In the genomic region with DNA sequence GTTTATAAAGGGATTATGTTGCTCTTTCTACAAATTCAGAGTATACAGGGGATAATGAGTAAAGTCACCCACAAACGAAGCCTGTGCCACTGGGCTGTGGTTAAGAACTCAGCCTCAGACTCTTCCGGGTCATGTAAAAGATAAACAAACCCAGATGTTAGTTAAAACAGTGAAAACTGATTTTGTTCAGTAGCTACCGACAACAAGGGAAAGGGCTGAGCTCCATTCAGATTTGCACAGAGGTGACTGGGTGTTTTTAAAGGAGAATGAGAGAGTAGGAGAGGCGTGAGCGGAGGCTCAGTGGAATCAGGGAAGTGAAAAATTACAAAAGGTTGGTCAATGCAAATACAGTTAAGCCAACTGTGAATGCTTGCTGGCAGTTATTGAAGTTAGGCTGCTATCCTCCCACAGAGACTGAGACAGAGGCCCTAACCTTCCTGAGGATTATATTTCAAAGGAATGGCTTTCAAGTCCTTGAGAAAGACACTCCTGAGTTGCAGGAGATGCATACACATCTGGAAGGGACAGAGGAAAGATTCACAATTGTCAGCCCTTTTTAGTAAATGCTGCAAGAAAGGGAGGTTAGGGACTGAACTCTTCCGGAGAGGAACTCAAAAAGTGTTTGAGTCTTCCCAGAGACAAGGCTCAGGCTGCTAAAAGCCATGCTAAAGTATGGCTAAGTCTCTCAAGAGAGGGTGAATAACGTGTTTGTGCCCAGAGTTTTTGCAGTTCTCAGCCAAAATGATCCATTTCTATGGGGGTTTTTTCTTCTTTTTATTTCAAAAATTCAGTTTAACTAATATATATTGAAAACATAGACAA, we compare ENCODE assay signal across 9 cellular contexts. TPM values are rescaled to one million over a fixed set of nuclear protein-coding genes. Genes with fewer than 3 reads are reported as not detected.
A peak's percentile ranks its signal among the peaks of the same experiment; 100 is the strongest.
DNase-seq lines count a peak whose midpoint lies in the region; ATAC-seq, FAIRE-seq and TF ChIP-seq lines count a peak whose summit lies in the region.
"Had no signal": no experiment of that assay in that cellular context is flagged by ENCODE, and none has a peak within 500 bp of the region (broad histone marks: within the 10 kb centered on the region; RNA-seq: fewer than 3 reads in every experiment).

No MANE protein-coding gene starts in this region.

- intact Hi-C loops in HCT116 (cut with micrococcal nuclease) = no loop called here

- H3K79me2 ChIP-seq in HCT116 (ENCODE audit: insufficient read depth, low read length) (no peaks in the 10 kb centered on the region), parathyroid adenoma (no peaks in the 10 kb centered on the region)

- H3K27me3 ChIP-seq in HCT116 (ENCODE audit: insufficient read depth, low read length) (no peaks in the 10 kb centered on the region), parathyroid adenoma (ENCODE audit: control insufficient read depth, insufficient read depth, low read length) (no peaks in the 10 kb centered on the region)

- TF ChIP-seq RAD21 in HCT116 (IDR thresholded peaks at IDR 0.05; ENCODE audit: low read depth) = no peak

- CTCF ChIA-PET in HCT116 (lab: Charles Lee) = no interaction called here

- peak overlapping the region; percentile 89 for H3K27ac ChIP-seq in HCT116 (ENCODE audit: low read depth, low read length)
- no peak overlapping the region for H3K27ac ChIP-seq in parathyroid adenoma

- FAIRE-seq in D721Med (lab: Jason Lieb, UNC) = no peak
- FAIRE-seq: A204.1 had no signal

- BruUV-seq in HCT116 (replicated peaks; lab: Mats Ljungman, UMichigan) = no TSS peak

- H3K9me3 ChIP-seq in HCT116 (ENCODE audit: control insufficient read depth in 1 of 2, insufficient read depth in 1 of 2, low read depth in 1 of 2, low read length in 2 of 2) (no peaks in the 10 kb centered on the region), parathyroid adenoma (ENCODE audit: control insufficient read depth, low read length) (no peaks in the 10 kb centered on the region)

- H3K36me3 ChIP-seq in HCT116 (ENCODE audit: control insufficient read depth in 1 of 2, insufficient read depth in 2 of 2, low read length in 2 of 2) (no peaks in the 10 kb centered on the region), parathyroid adenoma (ENCODE audit: control insufficient read depth, insufficient read depth, low read length) (no peaks in the 10 kb centered on the region)

- POLR2A ChIA-PET in HCT116 (lab: Charles Lee) = interaction anchor here (0.7 kb wide), 1 partner anchor 162 kb away, joined by 3 read pairs; no protein-coding TSS in a partner anchor

- ATAC-seq in HCT116 = peak; percentile 60

- no peaks in the 10 kb centered on the region for H3K9me2 ChIP-seq in HCT116 (ENCODE audit: insufficient read depth)

- in situ Hi-C loops in astrocyte of the spinal cord (cut with HindIII; ENCODE audit: low sequenced_read_pairs) = no loop called here

- H3K4me3 ChIP-seq in HCT116 (replicated peaks in 1 of 2; ENCODE audit: low read depth in 1 of 2, low read length in 2 of 2) (peak overlapping the region in 1 of 2 experiments; percentile 2; a peak in 1 of 4 replicates), astrocyte of the spinal cord (ENCODE audit: low read depth, low read length) (no peak overlapping the region), parathyroid adenoma (ENCODE audit: low read depth, low read length) (no peak overlapping the region)

- H3K4me2 ChIP-seq in HCT116 (ENCODE audit: low read length) (peak overlapping the region; percentile 57), parathyroid adenoma (ENCODE audit: low read length) (no peak overlapping the region)

- RAD21 ChIA-PET in HCT116 (lab: Charles Lee; ENCODE audit: low non-redundant PET in 1 of 2, low total read pairs in 2 of 2, uncharacterized antibody in 2 of 2, unreplicated experiment in 2 of 2) = no interaction called here

- no peak for TF ChIP-seq CTCF in HCT116 (IDR thresholded peaks at IDR 0.05 in 2 of 3, conservative IDR thresholded peaks at IDR 0.05 in 1 of 3; ENCODE audit: borderline replicate concordance in 1 of 3, insufficient read depth in 1 of 3, low read depth in 2 of 3, low read length in 2 of 3)
- TF ChIP-seq CTCF in astrocyte of the spinal cord (IDR thresholded peaks at IDR 0.05; ENCODE audit: low read depth, low read length) = no peak
- TF ChIP-seq CTCF in parathyroid adenoma (IDR thresholded peaks at IDR 0.05) = no peak
- TF ChIP-seq CTCF in D721Med (IDR thresholded peaks at IDR 0.05; ENCODE audit: insufficient read depth, missing control alignments) = no peak

- H2AFZ ChIP-seq in HCT116 (ENCODE audit: low read depth, low read length, poor library complexity, severe bottlenecking) (peak overlapping the region; percentile 89), parathyroid adenoma (peak overlapping the region; percentile 38)

- no peaks in the 10 kb centered on the region for H4K20me1 ChIP-seq in HCT116 (ENCODE audit: insufficient read depth)

- DNase-seq in NCI-H1417 (lab: John Stamatoyannopoulos, UW) (peak in 2 of 3 experiments; percentile 40 to 51), NCI-H1417 treated with DMSO at 0.1 percent for 48 hours (lab: John Stamatoyannopoulos, UW) (no peak), HCT116 (ENCODE audit: low read depth, low spot score) (no peak), M059J (ENCODE audit: low read depth) (peak; percentile 85), astrocyte of the spinal cord (ENCODE audit: low read depth, low spot score) (peak; percentile 59), hippocampal formation (lab: John Stamatoyannopoulos, UW) (no peak), D721Med (ENCODE audit: insufficient read length, low spot score) (no peak)

- H3K9ac ChIP-seq in HCT116 (ENCODE audit: low read length) (peak overlapping the region; percentile 35), parathyroid adenoma (no peak overlapping the region)

- H3K4me1 ChIP-seq in HCT116 (ENCODE audit: control insufficient read depth in 1 of 2, insufficient read depth in 2 of 2, low read length in 2 of 2) (peaks cover 46 to 48% of the 10 kb centered on the region in 2 experiments), parathyroid adenoma (no peaks in the 10 kb centered on the region)

- no peak for TF ChIP-seq POLR2A in HCT116 (IDR thresholded peaks at IDR 0.05; ENCODE audit: borderline replicate concordance, extremely low read depth, insufficient read depth, insufficient read length)

TF ChIP-seq in HCT116, 20 proteins besides CTCF, POLR2A, EP300 and RAD21 (continues in another document):
- TF ChIP-seq SRF (IDR thresholded peaks at IDR 0.05; ENCODE audit: low read depth) = peak; percentile 41; the same call in 1 of the 2 replicates
- TF ChIP-seq ELF1 (IDR thresholded peaks at IDR 0.05; ENCODE audit: borderline replicate concordance, low read depth) = no peak; the same call in 1 of the 2 replicates
- TF ChIP-seq POLR2AphosphoS5 (IDR thresholded peaks at IDR 0.05; ENCODE audit: low read depth, low read length) = peak; percentile 35; the same call in 1 of the 2 replicates
- TF ChIP-seq ATF3 (IDR thresholded peaks at IDR 0.05) = no peak
- TF ChIP-seq ZFX (IDR thresholded peaks at IDR 0.05) = no peak
- no peak for TF ChIP-seq EGR1 (IDR thresholded peaks at IDR 0.05; ENCODE audit: low read depth)
- 0 out of 2 replicates have a peak, but pooled peaks have one; percentile 19 for TF ChIP-seq FOSL1 (IDR thresholded peaks at IDR 0.05; ENCODE audit: low read depth)
- 0 out of 2 replicates have a peak, but pooled peaks have one; percentile 42 for TF ChIP-seq CEBPB (IDR thresholded peaks at IDR 0.05; ENCODE audit: low read depth)
- TF ChIP-seq SP1 (IDR thresholded peaks at IDR 0.05; ENCODE audit: low read depth) = peak; percentile 47
- TF ChIP-seq, protein P1, sequence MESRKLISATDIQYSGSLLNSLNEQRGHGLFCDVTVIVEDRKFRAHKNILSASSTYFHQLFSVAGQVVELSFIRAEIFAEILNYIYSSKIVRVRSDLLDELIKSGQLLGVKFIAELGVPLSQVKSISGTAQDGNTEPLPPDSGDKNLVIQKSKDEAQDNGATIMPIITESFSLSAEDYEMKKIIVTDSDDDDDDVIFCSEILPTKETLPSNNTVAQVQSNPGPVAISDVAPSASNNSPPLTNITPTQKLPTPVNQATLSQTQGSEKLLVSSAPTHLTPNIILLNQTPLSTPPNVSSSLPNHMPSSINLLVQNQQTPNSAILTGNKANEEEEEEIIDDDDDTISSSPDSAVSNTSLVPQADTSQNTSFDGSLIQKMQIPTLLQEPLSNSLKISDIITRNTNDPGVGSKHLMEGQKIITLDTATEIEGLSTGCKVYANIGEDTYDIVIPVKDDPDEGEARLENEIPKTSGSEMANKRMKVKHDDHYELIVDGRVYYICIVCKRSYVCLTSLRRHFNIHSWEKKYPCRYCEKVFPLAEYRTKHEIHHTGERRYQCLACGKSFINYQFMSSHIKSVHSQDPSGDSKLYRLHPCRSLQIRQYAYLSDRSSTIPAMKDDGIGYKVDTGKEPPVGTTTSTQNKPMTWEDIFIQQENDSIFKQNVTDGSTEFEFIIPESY (IDR thresholded peaks at IDR 0.05; ENCODE audit: extremely low read depth, insufficient replicate concordance, low read length) = no peak
- no peak for TF ChIP-seq ZNF274 (IDR thresholded peaks at IDR 0.05; ENCODE audit: low read depth, low read length)
- TF ChIP-seq EZH2phosphoT487 (IDR thresholded peaks at IDR 0.05; ENCODE audit: borderline replicate concordance) = no peak
- peak; percentile 28 for TF ChIP-seq JUND (IDR thresholded peaks at IDR 0.05)

RNA-seq across cellular contexts. Expression of gene SAMD13, which starts 29.8 kb away (rescaled TPM):
- 14.9 TPM for total RNA-seq in HCT116 (2021; ENCODE audit: unreplicated experiment)
- polyA plus RNA-seq in HCT116 (2012) = 4.8 and 7.6 TPM in 2 replicates
- 0.20 and 2.3 TPM in 2 replicates for total RNA-seq in M059J (2014; rRNA removed; shearing (Covaris generic))

Comparison
In these comparisons a context has a peak if more than half of its experiments do, and no peak if none do; other contexts are left out.
1. DNase-seq: peak in NCI-H1417 (2 of 3), M059J (single experiment) and astrocyte of the spinal cord (single experiment); none in NCI-H1417 treated with DMSO at 0.1 percent for 48 hours (single experiment), HCT116 (single experiment), hippocampal formation (0 of 2) and D721Med (single experiment).